In genomic region chr11:65499713-65500261, GRCh38 we compare ENCODE assay signal across 8 cellular contexts. TPM values are rescaled to one million over a fixed set of nuclear protein-coding genes. Genes with fewer than 3 reads are reported as not detected.
A peak's percentile ranks its signal among the peaks of the same experiment; 100 is the strongest.
DNase-seq lines count a peak whose midpoint lies in the region; ATAC-seq and TF ChIP-seq lines count a peak whose summit lies in the region.

No MANE protein-coding gene starts in this region.

- no peaks in the 10 kb centered on the region for H3K9me3 ChIP-seq in thymus (ENCODE audit: control insufficient read depth)

- H3K27me3 ChIP-seq in layer of hippocampus (ENCODE audit: control insufficient read depth, insufficient read depth, low read length): no peaks in the 10 kb centered on the region
- no peaks in the 10 kb centered on the region for H3K27me3 ChIP-seq in thymus (ENCODE audit: control insufficient read depth, insufficient read depth)

- no peak for ATAC-seq in GM21367 (IDR thresholded peaks at IDR 0.05; ENCODE audit: unreplicated experiment)
- no peak for ATAC-seq in HG02759 (IDR thresholded peaks at IDR 0.05; ENCODE audit: unreplicated experiment)
- ATAC-seq in GM21528 (IDR thresholded peaks at IDR 0.05; ENCODE audit: low FRiP score, unreplicated experiment): no peak

- peak; percentile 78 for DNase-seq in NCI-H2107 treated with DMSO at 0.1 percent for 48 hours (lab: John Stamatoyannopoulos, UW; ENCODE audit: unreplicated experiment)
- no peak for DNase-seq in NCI-H2107 (lab: John Stamatoyannopoulos, UW)

- H3K4me3 ChIP-seq in WI38 (ENCODE audit: low read depth, low read length): peak overlapping the region; percentile 98
- peak overlapping the region; percentile 100 for H3K4me3 ChIP-seq in thymus (ENCODE audit: low read length)

- 1% methylated on average over 1 of the region's 1 CpG for WGBS in thymus

- TF ChIP-seq CTCF in WI38 (IDR thresholded peaks at IDR 0.05; ENCODE audit: low read depth, low read length): no peak

- peaks cover 34% of the 10 kb centered on the region for H3K36me3 ChIP-seq in thymus (ENCODE audit: control insufficient read depth, insufficient read depth)

- H3K27ac ChIP-seq in layer of hippocampus (ENCODE audit: low read depth, low read length) (peak overlapping the region; percentile 99), thymus (ENCODE audit: low read depth) (peak overlapping the region; percentile 94)

- peaks cover 17% of the 10 kb centered on the region for H3K4me1 ChIP-seq in thymus (ENCODE audit: control insufficient read depth, insufficient read depth, low read length)

RNA-seq across cellular contexts. Expression of gene MALAT1, which starts 0.9 kb away (rescaled TPM):
- polyA plus RNA-seq in thymus: 682 TPM

RNA-seq across cellular contexts. Expression of gene SCYL1, which starts 25.1 kb away (rescaled TPM):
- polyA plus RNA-seq in thymus: 68.1 TPM

RNA-seq across cellular contexts. Expression of gene LTBP3, which starts 58.4 kb away (rescaled TPM):
- polyA plus RNA-seq in thymus: 64.6 TPM
